ENCODE assay signal across 10 cellular contexts in the genomic region with DNA sequence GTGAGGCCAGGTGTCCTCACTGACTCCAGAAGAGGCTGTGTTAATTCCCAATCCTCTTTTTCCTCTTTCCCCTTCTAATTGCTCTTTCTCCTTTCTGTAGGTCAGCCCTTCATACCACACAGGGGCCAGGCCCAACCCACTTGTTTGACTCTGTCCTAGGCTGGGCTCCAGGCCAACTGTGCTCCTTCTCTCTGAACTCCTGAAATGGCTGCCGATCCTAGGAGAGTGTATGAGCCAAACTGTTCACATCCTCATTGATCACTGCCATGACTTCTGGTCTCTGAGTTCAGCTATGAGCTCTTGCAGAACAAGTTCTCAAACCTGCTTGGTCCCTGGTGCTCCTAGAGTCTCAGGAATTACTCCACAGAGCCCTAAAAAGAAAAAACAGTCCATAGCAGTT.
DNase-seq lines count a peak whose midpoint lies in the region; ATAC-seq and TF ChIP-seq lines count a peak whose summit lies in the region.
"Had no signal": no experiment of that assay in that cellular context is flagged by ENCODE, and none has a peak within 500 bp of the region (broad histone marks: within the 10 kb centered on the region; RNA-seq: fewer than 3 reads in every experiment).

No MANE protein-coding gene starts in this region.

- H3K4me3 ChIP-seq in breast epithelium (no peak overlapping the region), liver (ENCODE audit: low read depth in 1 of 3, low read length in 3 of 3) (no peak overlapping the region), H7 (ENCODE audit: insufficient read depth, low read depth, low read length) (no peak overlapping the region)

- H3K4me1 ChIP-seq in breast epithelium = no peaks in the 10 kb centered on the region
- no peaks in the 10 kb centered on the region for H3K4me1 ChIP-seq in liver (ENCODE audit: control insufficient read depth in 4 of 4, insufficient read depth in 4 of 4, low read length in 3 of 4)

- DNase-seq in NCI-H1092 treated with DMSO at 0.1 percent for 48 hours (lab: John Stamatoyannopoulos, UW) (peak; percentile 22), breast epithelium (ENCODE audit: low spot score in 2 of 2) (peak in 1 of 2 donors; percentile 58), H7 (no peak), omental fat pad (ENCODE audit: low spot score) (no peak), T-helper 1 cell (no peak)
- DNase-seq: CD4-positive, CD25-positive, alpha-beta regulatory T cell; stimulated activated naive CD8-positive, alpha-beta T cell treated with anti-CD3 and anti-CD28 coated beads, Interleukin-15, Interleukin-2, amounts not matched to agents 100 U/mL and 50 U/mL, for 24 hours had no signal

- 12% methylated on average over 1 of the region's 1 CpG for WGBS in liver

- ATAC-seq in omental fat pad (ENCODE audit: low FRiP score) (no peak), HG03342 (IDR thresholded peaks at IDR 0.05; ENCODE audit: unreplicated experiment) (no peak)
- ATAC-seq: stimulated activated naive CD8-positive, alpha-beta T cell treated with anti-CD3 and anti-CD28 coated beads, Interleukin-15, Interleukin-2, amounts not matched to agents 100 U/mL and 50 U/mL, for 24 hours had no signal

- H3K36me3 ChIP-seq in breast epithelium = no peaks in the 10 kb centered on the region
- no peaks in the 10 kb centered on the region for H3K36me3 ChIP-seq in liver (ENCODE audit: control insufficient read depth in 4 of 4, insufficient read depth in 3 of 4, low read depth in 1 of 4, low read length in 3 of 4)
- no peaks in the 10 kb centered on the region for H3K36me3 ChIP-seq in H7 (replicated peaks; ENCODE audit: control insufficient read depth, insufficient read depth, low read length)

- H3K27me3 ChIP-seq in breast epithelium = no peaks in the 10 kb centered on the region
- H3K27me3 ChIP-seq in liver (ENCODE audit: control insufficient read depth in 4 of 4, insufficient read depth in 4 of 4, low read length in 3 of 4) = no peaks in the 10 kb centered on the region
- no peaks in the 10 kb centered on the region for H3K27me3 ChIP-seq in H7 (ENCODE audit: control insufficient read depth, insufficient read depth, low read length)

- TF ChIP-seq CTCF in 22Rv1 (IDR thresholded peaks at IDR 0.05) (no peak), breast epithelium (IDR thresholded peaks at IDR 0.05) (no peak), liver (IDR thresholded peaks at IDR 0.05; ENCODE audit: low read depth, low read length, missing input control) (no peak), omental fat pad (IDR thresholded peaks at IDR 0.05) (no peak)

- peak; percentile 4 to 27 for TF ChIP-seq RAD21 in liver (IDR thresholded peaks at IDR 0.05)

- intact Hi-C loops in breast epithelium (cut with DNase I; ENCODE audit: low total_unique reads) = no loop called here

- no peak overlapping the region for H3K9ac ChIP-seq in liver (ENCODE audit: low read depth in 1 of 2, low read length in 2 of 2)

- H3K9me3 ChIP-seq in breast epithelium (no peaks in the 10 kb centered on the region), liver (ENCODE audit: control insufficient read depth in 4 of 4, low read length in 3 of 4) (no peaks in the 10 kb centered on the region)

- H3K27ac ChIP-seq in 22Rv1 (peak overlapping the region; percentile 20), breast epithelium (peak overlapping the region; percentile 58 to 66), liver (ENCODE audit: low read depth in 1 of 2, low read length in 2 of 2) (no peak overlapping the region)

- no peak for TF ChIP-seq POLR2A in breast epithelium (IDR thresholded peaks at IDR 0.05)

TF ChIP-seq in liver, 16 proteins besides CTCF, POLR2A, EP300 and RAD21:
- TF ChIP-seq YY1 (IDR thresholded peaks at IDR 0.05) (peak; percentile 83), FOXA2 (IDR thresholded peaks at IDR 0.05) (no peak), SP1 (IDR thresholded peaks at IDR 0.05) (peak; percentile 39)
TF ChIP-seq in liver: peak in this region for 2.

Comparison
In these comparisons a context has a peak if more than half of its experiments do, and no peak if none do; other contexts are left out.
1. H3K27ac ChIP-seq: peak in 22Rv1 (single experiment) and breast epithelium (2 of 2); none in liver (0 of 2).